8 cellular contexts compared by ENCODE assay signal in the genomic region with DNA sequence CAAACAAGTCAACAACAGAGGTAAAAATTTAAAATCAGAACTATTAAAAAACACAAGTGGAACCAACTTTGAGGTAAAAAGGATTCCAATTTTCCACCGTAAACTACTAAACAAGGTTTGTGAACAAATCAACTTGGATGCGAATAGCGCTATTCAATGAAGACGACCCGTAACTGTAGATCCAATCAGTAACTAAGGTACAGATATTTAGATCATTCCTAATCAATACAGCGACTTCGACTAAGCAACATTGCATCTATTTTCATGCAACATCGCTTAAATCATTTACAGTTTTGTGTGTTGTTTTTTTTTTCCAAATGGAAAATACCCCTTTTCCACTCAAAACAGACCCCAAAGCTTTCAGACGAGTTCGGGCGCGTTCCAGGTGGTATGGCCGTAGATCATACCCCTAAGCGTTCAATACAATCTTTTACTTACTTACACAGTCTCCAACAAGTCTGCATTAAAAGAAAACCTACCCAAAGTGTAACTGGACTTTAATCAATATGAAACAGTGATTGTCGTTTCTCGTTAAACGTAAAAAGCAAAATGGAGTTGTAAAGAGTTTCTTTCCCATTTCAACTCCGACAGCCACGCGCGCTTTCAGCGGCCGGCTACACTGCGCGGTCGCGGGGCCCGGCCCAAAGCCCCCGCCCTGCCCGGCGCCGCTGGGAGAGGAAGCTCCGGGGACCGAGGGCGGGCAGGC. TPM values are rescaled to one million over a fixed set of nuclear protein-coding genes. Genes with fewer than 3 reads are reported as not detected.
DNase-seq lines count a peak whose midpoint lies in the region; FAIRE-seq and TF ChIP-seq lines count a peak whose summit lies in the region.

No MANE protein-coding gene starts in this region.

- H3K4me3 ChIP-seq in bronchial epithelial cell (ENCODE audit: low read depth, low read length) = peak overlapping the region; percentile 71
- H3K4me3 ChIP-seq in mesodermal cell (ENCODE audit: extremely low read depth, insufficient read depth, low read length, poor library complexity, severe bottlenecking) = peak overlapping the region; percentile 66

- DNase-seq in ACHN = peak; percentile 42
- peak; percentile 31 for DNase-seq in HT-29 (ENCODE audit: low spot score)
- DNase-seq in bronchial epithelial cell (ENCODE audit: low read depth) = no peak
- no peak for DNase-seq in NCI-H748 treated with DMSO at 0.1 percent for 48 hours (lab: John Stamatoyannopoulos, UW)
- DNase-seq in NCI-H187 treated with DMSO at 0.1 percent for 48 hours (lab: John Stamatoyannopoulos, UW) = no peak
- DNase-seq in COLO829 (ENCODE audit: low spot score) = no peak
- DNase-seq in NCI-H1930 (lab: John Stamatoyannopoulos, UW) = no peak

- H3K9me3 ChIP-seq in mesodermal cell (ENCODE audit: control insufficient read depth, low read length) = no peaks in the 10 kb centered on the region

- H3K36me3 ChIP-seq in bronchial epithelial cell (ENCODE audit: control insufficient read depth, insufficient read depth, low read length) (peaks cover 9% of the 10 kb centered on the region), mesodermal cell (ENCODE audit: control insufficient read depth, insufficient read depth, low read length) (peaks cover 27% of the 10 kb centered on the region)

- peak overlapping the region; percentile 95 for H3K27ac ChIP-seq in mesodermal cell (ENCODE audit: low read depth, low read length, severe bottlenecking)

- TF ChIP-seq CTCF in bronchial epithelial cell (IDR thresholded peaks at IDR 0.05; ENCODE audit: insufficient read depth, low read length, severe bottlenecking) = no peak

- 0 to 1% methylated on average over 26 of the region's 35 CpGs for WGBS in mesodermal cell (ENCODE audit: insufficient coverage in 2 of 2), 2 experiments

- in situ Hi-C loops in ACHN (cut with HindIII; ENCODE audit: low pct_ligation_motif_present, low pct_unique_long_range_greater_than_20kb, low sequenced_read_pairs) = no loop called here

- no peaks in the 10 kb centered on the region for H3K27me3 ChIP-seq in bronchial epithelial cell (ENCODE audit: control insufficient read depth, insufficient read depth, low read length)

- H3K4me1 ChIP-seq in mesodermal cell (ENCODE audit: control insufficient read depth, insufficient read depth, low read length, poor library complexity, severe bottlenecking) = peaks cover 8% of the 10 kb centered on the region

- no peak for FAIRE-seq in bronchial epithelial cell (lab: Jason Lieb, UNC)

RNA-seq across cellular contexts. Expression of a gene that starts 0.8 kb away (rescaled TPM):
- 199 and 229 TPM in 2 replicates for total RNA-seq in HT-29 (2014; rRNA removed; shearing (Covaris generic))
- 300 and 621 TPM in 2 replicates for total RNA-seq in bronchial epithelial cell
- 591 TPM for polyA plus RNA-seq in mesodermal cell (2013, experiment 1 of 2)
- polyA plus RNA-seq in mesodermal cell (2013, experiment 2 of 2) = 531 TPM

RNA-seq across cellular contexts. Expression of a gene that starts 1.2 kb away (rescaled TPM):
- total RNA-seq in HT-29 (2014; rRNA removed; shearing (Covaris generic)) = 26.6 TPM in 2 replicates
- 4.5 and 9.1 TPM in 2 replicates for total RNA-seq in bronchial epithelial cell
- polyA plus RNA-seq in mesodermal cell (2013, experiment 1 of 2) = 8.6 TPM
- polyA plus RNA-seq in mesodermal cell (2013, experiment 2 of 2) = 9.0 TPM

RNA-seq across cellular contexts. Expression of a gene that starts 11.3 kb away (rescaled TPM):
- 0.97 and 3.9 TPM in 2 replicates for total RNA-seq in HT-29 (2014; rRNA removed; shearing (Covaris generic))
- 0.79 and 2.2 TPM in 2 replicates for total RNA-seq in bronchial epithelial cell
- polyA plus RNA-seq in mesodermal cell (2013, experiment 1 of 2) = 15.9 TPM
- 18.6 TPM for polyA plus RNA-seq in mesodermal cell (2013, experiment 2 of 2)

RNA-seq across cellular contexts. Expression of a gene that starts 18.1 kb away (rescaled TPM):
- 2.5 and 8.2 TPM in 2 replicates for total RNA-seq in HT-29 (2014; rRNA removed; shearing (Covaris generic))
- 1.3 and 3.3 TPM in 2 replicates for total RNA-seq in bronchial epithelial cell
- 18.2 TPM for polyA plus RNA-seq in mesodermal cell (2013, experiment 1 of 2)
- polyA plus RNA-seq in mesodermal cell (2013, experiment 2 of 2) = 23.0 TPM

RNA-seq across cellular contexts. Expression of a gene that starts 52.8 kb away (rescaled TPM):
- 500 and 516 TPM in 2 replicates for total RNA-seq in HT-29 (2014; rRNA removed; shearing (Covaris generic))
- total RNA-seq in bronchial epithelial cell = 533 and 633 TPM in 2 replicates
- polyA plus RNA-seq in mesodermal cell (2013, experiment 1 of 2) = 225 TPM
- polyA plus RNA-seq in mesodermal cell (2013, experiment 2 of 2) = 168 TPM

Comparison
In these comparisons a context has a peak if more than half of its experiments do, and no peak if none do; other contexts are left out.
1. DNase-seq: peak in ACHN (single experiment) and HT-29 (single experiment); none in bronchial epithelial cell (single experiment), NCI-H748 treated with DMSO at 0.1 percent for 48 hours (single experiment), NCI-H187 treated with DMSO at 0.1 percent for 48 hours (single experiment), COLO829 (single experiment) and NCI-H1930 (0 of 2).